17 cellular contexts compared by ENCODE assay signal in genomic region chr15:38030609-38031008, GRCh38.
DNase-seq lines count a peak whose midpoint lies in the region; ATAC-seq, FAIRE-seq and TF ChIP-seq lines count a peak whose summit lies in the region.
"Had no signal": no experiment of that assay in that cellular context is flagged by ENCODE, and none has a peak within 500 bp of the region (broad histone marks: within the 10 kb centered on the region; RNA-seq: fewer than 3 reads in every experiment).

No MANE protein-coding gene starts in this region.

- TF ChIP-seq CTCF in GM12865 (IDR thresholded peaks at IDR 0.05; ENCODE audit: insufficient read depth, low read depth, low read length, missing control alignments) = no peak
- no peak for TF ChIP-seq CTCF in GM12878 (IDR thresholded peaks at IDR 0.05 in 2 of 3, conservative IDR thresholded peaks at IDR 0.05 in 1 of 3; ENCODE audit: control insufficient read depth in 2 of 3, extremely low read depth in 1 of 3, insufficient read depth in 1 of 3, low read depth in 3 of 3, low read length in 3 of 3)

- peaks cover 5 to 26% of the 10 kb centered on the region in 2 donors for H3K27me3 Mint-ChIP-seq in effector memory CD8-positive, alpha-beta T cell

- no peaks in the 10 kb centered on the region for H3K4me1 ChIP-seq in GM12878 (ENCODE audit: control insufficient read depth, insufficient read depth, low read length)

- no peaks in the 10 kb centered on the region for H4K20me1 ChIP-seq in GM12878 (ENCODE audit: control insufficient read depth, insufficient read depth)

- H3K4me3 ChIP-seq in GM12865 (ENCODE audit: low read depth, low read length) (no peak overlapping the region), GM12878 (no peak overlapping the region)

- BruUV-seq in GM12878 (replicated peaks; lab: Mats Ljungman, UMichigan) = no TSS peak

- no peak overlapping the region for H3K9ac ChIP-seq in GM12878 (ENCODE audit: control insufficient read depth, insufficient read depth, low read length)

- CTCF ChIA-PET in GM12878 (lab: Yijun Ruan, JAX) = no interaction called here

- SMC1A ChIA-PET in GM12878 (lab: Charles Lee; ENCODE audit: uncharacterized antibody, unreplicated experiment) = no interaction called here

- intact Hi-C loops in GM12878 (cut with micrococcal nuclease; ENCODE audit: unreplicated experiment) = no loop called here

- peak; percentile 61 for ATAC-seq in GM19463 (IDR thresholded peaks at IDR 0.05; ENCODE audit: unreplicated experiment)
- ATAC-seq in GM12878 = peak; percentile 88
- ATAC-seq in stimulated activated effector memory CD8-positive, alpha-beta T cell treated with anti-CD3 and anti-CD28 coated beads, Interleukin-12 subunit alpha, Interleukin-12 subunit beta, amount 100 ng/mL, for 72 hours = peak; percentile 19
- no peak for ATAC-seq in effector memory CD8-positive, alpha-beta T cell (replicated peaks)

- H3K4me2 ChIP-seq in GM12878 (ENCODE audit: control insufficient read depth, insufficient read depth) = no peak overlapping the region

- no peaks in the 10 kb centered on the region for H3K79me2 ChIP-seq in GM12878 (ENCODE audit: control insufficient read depth, insufficient read depth, low read length)

- H3K27ac ChIP-seq in GM12878 (ENCODE audit: control insufficient read depth, insufficient read depth) = no peak overlapping the region

- H3K36me3 ChIP-seq in GM12878 (ENCODE audit: control insufficient read depth in 2 of 2, insufficient read depth in 2 of 2, low read length in 1 of 2) = no peaks in the 10 kb centered on the region

- H3K9me3 Mint-ChIP-seq in stimulated activated effector memory CD8-positive, alpha-beta T cell treated with anti-CD3 and anti-CD28 coated beads, Interleukin-12 subunit alpha, Interleukin-12 subunit beta, amount 100 ng/mL, for 72 hours = no peaks in the 10 kb centered on the region
- peaks cover 0 to 2% of the 10 kb centered on the region in 2 donors for H3K9me3 Mint-ChIP-seq in effector memory CD8-positive, alpha-beta T cell

- in situ Hi-C loops in GM12878 (cut with MboI) = no loop called here

- H3K4me3 Mint-ChIP-seq in stimulated activated effector memory CD8-positive, alpha-beta T cell treated with anti-CD3 and anti-CD28 coated beads, Interleukin-12 subunit alpha, Interleukin-12 subunit beta, amount 100 ng/mL, for 72 hours = no peak overlapping the region
- H3K4me3 Mint-ChIP-seq in effector memory CD8-positive, alpha-beta T cell = no peak overlapping the region
- H3K4me3 Mint-ChIP-seq: CD4-positive, alpha-beta memory T cell had no signal

- FAIRE-seq in GM12878 (lab: Jason Lieb, UNC) = no peak
- FAIRE-seq: H54 had no signal

- RAD21 ChIA-PET in GM12878 (lab: Charles Lee; ENCODE audit: unreplicated experiment) = no interaction called here

- WGBS in GM12878 (ENCODE audit: insufficient coverage, insufficient replicate concordance, low lambda C conversion rate, missing lambda C conversion rate) = 1% methylated on average over 4 of the region's 4 CpGs

- no peak overlapping the region for H3K27ac Mint-ChIP-seq in stimulated activated effector memory CD8-positive, alpha-beta T cell treated with anti-CD3 and anti-CD28 coated beads, Interleukin-12 subunit alpha, Interleukin-12 subunit beta, amount 100 ng/mL, for 72 hours
- H3K27ac Mint-ChIP-seq in effector memory CD8-positive, alpha-beta T cell = no peak overlapping the region
- H3K27ac Mint-ChIP-seq: CD4-positive, alpha-beta memory T cell had no signal

- H3K27me3 ChIP-seq in GM12878 (replicated peaks in 1 of 2; ENCODE audit: control insufficient read depth in 2 of 2, insufficient read depth in 2 of 2, low read length in 1 of 2) = no peaks in the 10 kb centered on the region; a peak in 1 of 4 replicates

- H2AFZ ChIP-seq in GM12878 (ENCODE audit: control insufficient read depth, low read depth, low read length) = no peak overlapping the region

- no peaks in the 10 kb centered on the region for H3K4me1 Mint-ChIP-seq in stimulated activated effector memory CD8-positive, alpha-beta T cell treated with anti-CD3 and anti-CD28 coated beads, Interleukin-12 subunit alpha, Interleukin-12 subunit beta, amount 100 ng/mL, for 72 hours
- H3K4me1 Mint-ChIP-seq in effector memory CD8-positive, alpha-beta T cell (ENCODE audit: low read depth in 2 of 2) = no peaks in the 10 kb centered on the region
- H3K4me1 Mint-ChIP-seq: CD4-positive, alpha-beta memory T cell had no signal

- no peaks in the 10 kb centered on the region for H3K36me3 Mint-ChIP-seq in stimulated activated effector memory CD8-positive, alpha-beta T cell treated with anti-CD3 and anti-CD28 coated beads, Interleukin-12 subunit alpha, Interleukin-12 subunit beta, amount 100 ng/mL, for 72 hours
- H3K36me3 Mint-ChIP-seq in effector memory CD8-positive, alpha-beta T cell (ENCODE audit: insufficient read depth) = no peaks in the 10 kb centered on the region

- no peak for TF ChIP-seq RAD21 in GM12878 (IDR thresholded peaks at IDR 0.05; ENCODE audit: insufficient read depth, low read depth, low read length)

- DNase-seq in GM12865 (ENCODE audit: low read depth) = peak; percentile 17
- DNase-seq in GM12878 (ENCODE audit: low read depth, low spot score) = no peak
- no peak for DNase-seq in stimulated activated effector memory CD8-positive, alpha-beta T cell treated with anti-CD3 and anti-CD28 coated beads, Interleukin-12 subunit alpha, Interleukin-12 subunit beta, amount 100 ng/mL, for 72 hours (ENCODE audit: low spot score in 2 of 2)
- DNase-seq in activated CD8-positive, alpha-beta memory T cell treated with anti-CD3 and anti-CD28 coated beads, Interleukin-2, amount 50 U/mL, for 48 hours = no peak
- DNase-seq in NCI-H526 treated with DMSO at 0.1 percent for 48 hours (lab: John Stamatoyannopoulos, UW) = no peak
- no peak for DNase-seq in effector memory CD8-positive, alpha-beta T cell
- DNase-seq: C1 segment of cervical spinal cord; Calu3; CD4-positive, alpha-beta memory T cell; COR-L47; DMS53; DMS79 treated with DMSO at 0.1 percent for 48 hours; GF-D8; GOT3; HCEC 1CT had no signal

- TF ChIP-seq EP300 in GM12878 (IDR thresholded peaks at IDR 0.05; ENCODE audit: borderline replicate concordance in 1 of 2, control insufficient read depth in 1 of 2, low read depth in 2 of 2, low read length in 2 of 2) = no peak

- TF ChIP-seq POLR2A in GM12878 (IDR thresholded peaks at IDR 0.05; ENCODE audit: low read depth, low read length) = no peak

- H3K9me3 ChIP-seq in GM12878 (replicated peaks; ENCODE audit: control insufficient read depth, insufficient read depth, low read length) = no peaks in the 10 kb centered on the region; the same call in 2 of the 3 replicates

- POLR2A ChIA-PET in GM12878 (lab: Charles Lee) = no interaction called here

TF ChIP-seq in GM12878, 131 proteins besides CTCF, POLR2A, EP300 and RAD21 (continues in another document):
- TF ChIP-seq CUX1 (IDR thresholded peaks at IDR 0.05; ENCODE audit: insufficient replicate concordance, low read depth, low read length) (no peak), ZSCAN29 (IDR thresholded peaks at IDR 0.05) (no peak), BCL3 (IDR thresholded peaks at IDR 0.05; ENCODE audit: borderline replicate concordance, insufficient read depth, low read depth, low read length, poor library complexity, severe bottlenecking) (no peak), PML (IDR thresholded peaks at IDR 0.05; ENCODE audit: low read length) (no peak), IKZF2 (IDR thresholded peaks at IDR 0.05) (peak; percentile 14 to 35; a peak in 2 of 4 replicates), ATF7 (IDR thresholded peaks at IDR 0.05; ENCODE audit: low read depth) (0 out of 2 replicates have a peak, but pooled peaks have one; percentile 38)
